In the genomic region with DNA sequence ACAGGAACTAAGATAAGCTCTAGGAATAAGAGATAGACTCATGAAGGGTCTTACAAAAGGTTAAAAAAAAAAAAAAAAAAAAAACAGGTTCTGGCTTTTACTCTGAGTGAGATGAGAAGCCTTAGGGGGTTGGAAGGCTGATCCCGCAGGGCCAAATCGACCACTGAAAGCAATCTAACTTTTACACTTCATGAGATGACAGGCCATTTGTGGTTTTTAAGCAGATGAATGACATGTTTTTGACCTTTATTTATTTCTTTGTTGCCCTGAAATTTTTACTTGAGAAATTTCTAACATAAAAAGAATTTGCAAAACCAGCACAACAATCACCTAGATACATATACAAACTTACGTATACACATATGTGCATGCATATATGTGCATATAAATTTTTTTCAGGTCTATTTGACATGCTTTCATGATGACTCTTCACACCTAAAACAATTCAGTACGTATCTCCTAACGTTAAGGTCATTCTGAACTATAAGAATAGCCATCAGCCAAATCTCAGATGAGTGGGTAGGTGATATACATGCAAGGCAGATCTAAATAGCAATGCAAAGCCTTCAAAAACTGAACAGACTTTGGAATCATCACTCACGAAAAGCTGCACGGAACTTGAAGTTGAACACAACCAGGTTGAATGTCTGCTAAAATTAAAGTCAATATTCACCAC, we compare ENCODE assay signal across 1 cellular context.
TF ChIP-seq lines count a peak whose summit lies in the region.

No MANE protein-coding gene starts in this region.

TF ChIP-seq in GM12878, 131 proteins besides CTCF, POLR2A, EP300 and RAD21:
- TF ChIP-seq RCOR1 (conservative IDR thresholded peaks at IDR 0.05; ENCODE audit: low read depth, low read length) (no peak), NBN (IDR thresholded peaks at IDR 0.05) (no peak), MYB (IDR thresholded peaks at IDR 0.05; ENCODE audit: borderline replicate concordance, low read depth, low read length) (no peak), MEF2A (IDR thresholded peaks at IDR 0.05; ENCODE audit: insufficient read depth, low read depth, low read length) (no peak), CREM (IDR thresholded peaks at IDR 0.05; ENCODE audit: low read depth) (no peak), ZNF384 (IDR thresholded peaks at IDR 0.05; ENCODE audit: borderline replicate concordance, low read depth, low read length) (peak; percentile 53; the same call in 1 of the 2 replicates), BCL11A (IDR thresholded peaks at IDR 0.05; ENCODE audit: low read depth, low read length) (peak; percentile 74; the same call in 1 of the 2 replicates), TCF3 (IDR thresholded peaks at IDR 0.05; ENCODE audit: borderline replicate concordance, insufficient read depth, low read depth, low read length) (no peak), RB1 (IDR thresholded peaks at IDR 0.05; ENCODE audit: borderline replicate concordance) (no peak), HDAC2 (IDR thresholded peaks at IDR 0.05) (no peak), CBX3 (IDR thresholded peaks at IDR 0.05; ENCODE audit: borderline replicate concordance, low read depth) (no peak), SUZ12 (IDR thresholded peaks at IDR 0.05; ENCODE audit: unreplicated experiment) (no peak), SREBF1 (IDR thresholded peaks at IDR 0.05; ENCODE audit: low read length) (no peak), SP1 (IDR thresholded peaks at IDR 0.05; ENCODE audit: low read depth, low read length) (no peak), PML (IDR thresholded peaks at IDR 0.05; ENCODE audit: low read length) (no peak), IRF4 (IDR thresholded peaks at IDR 0.05; ENCODE audit: low read depth, low read length) (no peak), GATAD2B (conservative IDR thresholded peaks at IDR 0.05; ENCODE audit: low read depth) (no peak), NFIC (IDR thresholded peaks at IDR 0.05; ENCODE audit: low read depth, low read length) (peak; percentile 62; the same call in 1 of the 2 replicates), PAX5 (IDR thresholded peaks at IDR 0.05; ENCODE audit: borderline replicate concordance, low read depth, low read length) (no peak), HDGF (IDR thresholded peaks at IDR 0.05) (no peak), MEF2B (IDR thresholded peaks at IDR 0.05; ENCODE audit: partially characterized antibody, poor library complexity, severe bottlenecking) (peak; percentile 51), DPF2 (IDR thresholded peaks at IDR 0.05) (0 out of 2 replicates have a peak, but pooled peaks have one; percentile 33), FOS (IDR thresholded peaks at IDR 0.05; ENCODE audit: borderline replicate concordance, extremely low read depth, insufficient read length) (no peak), RAD51 (IDR thresholded peaks at IDR 0.05) (no peak), JUND (IDR thresholded peaks at IDR 0.05; ENCODE audit: low read depth, low read length) (no peak), TCF12 (IDR thresholded peaks at IDR 0.05; ENCODE audit: low read depth, low read length) (no peak), STAT1 (conservative IDR thresholded peaks at IDR 0.05) (no peak), SMARCA5 (IDR thresholded peaks at IDR 0.05) (no peak), SIN3A (IDR thresholded peaks at IDR 0.05; ENCODE audit: low read depth, low read length) (no peak), KDM1A (IDR thresholded peaks at IDR 0.05; ENCODE audit: borderline replicate concordance) (no peak), RUNX3 (IDR thresholded peaks at IDR 0.05; ENCODE audit: low read length) (peak; percentile 92), ESRRA (IDR thresholded peaks at IDR 0.05; ENCODE audit: low read length) (no peak), NFYA (IDR thresholded peaks at IDR 0.05; ENCODE audit: borderline replicate concordance, low read depth, low read length) (no peak), ETV6 (conservative IDR thresholded peaks at IDR 0.05 in 1 of 2, IDR thresholded peaks at IDR 0.05 in 1 of 2; ENCODE audit: borderline replicate concordance in 1 of 2, low read depth in 1 of 2) (no peak), YY1 (IDR thresholded peaks at IDR 0.05; ENCODE audit: low read depth, low read length) (no peak), JUNB (IDR thresholded peaks at IDR 0.05) (peak; percentile 35; the same call in 1 of the 2 replicates), SRF (IDR thresholded peaks at IDR 0.05; ENCODE audit: low read depth in 2 of 2, low read length in 2 of 2) (no peak), MTA2 (IDR thresholded peaks at IDR 0.05; ENCODE audit: low read depth) (peak; percentile 48; the same call in 1 of the 2 replicates), CREB1 (IDR thresholded peaks at IDR 0.05; ENCODE audit: low read depth) (no peak), ATF7 (IDR thresholded peaks at IDR 0.05; ENCODE audit: low read depth) (no peak), SUPT20H (IDR thresholded peaks at IDR 0.05; ENCODE audit: borderline replicate concordance, control insufficient read depth, low read depth, low read length) (no peak), CBFB (IDR thresholded peaks at IDR 0.05; ENCODE audit: low read depth) (peak; percentile 54; the same call in 1 of the 2 replicates), NR2F1 (conservative IDR thresholded peaks at IDR 0.05) (peak; percentile 87)
- TF ChIP-seq, protein P1, sequence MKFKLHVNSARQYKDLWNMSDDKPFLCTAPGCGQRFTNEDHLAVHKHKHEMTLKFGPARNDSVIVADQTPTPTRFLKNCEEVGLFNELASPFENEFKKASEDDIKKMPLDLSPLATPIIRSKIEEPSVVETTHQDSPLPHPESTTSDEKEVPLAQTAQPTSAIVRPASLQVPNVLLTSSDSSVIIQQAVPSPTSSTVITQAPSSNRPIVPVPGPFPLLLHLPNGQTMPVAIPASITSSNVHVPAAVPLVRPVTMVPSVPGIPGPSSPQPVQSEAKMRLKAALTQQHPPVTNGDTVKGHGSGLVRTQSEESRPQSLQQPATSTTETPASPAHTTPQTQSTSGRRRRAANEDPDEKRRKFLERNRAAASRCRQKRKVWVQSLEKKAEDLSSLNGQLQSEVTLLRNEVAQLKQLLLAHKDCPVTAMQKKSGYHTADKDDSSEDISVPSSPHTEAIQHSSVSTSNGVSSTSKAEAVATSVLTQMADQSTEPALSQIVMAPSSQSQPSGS (IDR thresholded peaks at IDR 0.05; ENCODE audit: low read length), result peak; percentile 31; the same call in 1 of the 2 replicates
- TF ChIP-seq, protein P2, sequence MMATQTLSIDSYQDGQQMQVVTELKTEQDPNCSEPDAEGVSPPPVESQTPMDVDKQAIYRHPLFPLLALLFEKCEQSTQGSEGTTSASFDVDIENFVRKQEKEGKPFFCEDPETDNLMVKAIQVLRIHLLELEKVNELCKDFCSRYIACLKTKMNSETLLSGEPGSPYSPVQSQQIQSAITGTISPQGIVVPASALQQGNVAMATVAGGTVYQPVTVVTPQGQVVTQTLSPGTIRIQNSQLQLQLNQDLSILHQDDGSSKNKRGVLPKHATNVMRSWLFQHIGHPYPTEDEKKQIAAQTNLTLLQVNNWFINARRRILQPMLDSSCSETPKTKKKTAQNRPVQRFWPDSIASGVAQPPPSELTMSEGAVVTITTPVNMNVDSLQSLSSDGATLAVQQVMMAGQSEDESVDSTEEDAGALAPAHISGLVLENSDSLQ (IDR thresholded peaks at IDR 0.05), result peak; percentile 66
- TF ChIP-seq, protein P3, sequence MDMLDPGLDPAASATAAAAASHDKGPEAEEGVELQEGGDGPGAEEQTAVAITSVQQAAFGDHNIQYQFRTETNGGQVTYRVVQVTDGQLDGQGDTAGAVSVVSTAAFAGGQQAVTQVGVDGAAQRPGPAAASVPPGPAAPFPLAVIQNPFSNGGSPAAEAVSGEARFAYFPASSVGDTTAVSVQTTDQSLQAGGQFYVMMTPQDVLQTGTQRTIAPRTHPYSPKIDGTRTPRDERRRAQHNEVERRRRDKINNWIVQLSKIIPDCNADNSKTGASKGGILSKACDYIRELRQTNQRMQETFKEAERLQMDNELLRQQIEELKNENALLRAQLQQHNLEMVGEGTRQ (IDR thresholded peaks at IDR 0.05; ENCODE audit: borderline replicate concordance, low read depth, low read length), result no peak
- TF ChIP-seq, protein P4, sequence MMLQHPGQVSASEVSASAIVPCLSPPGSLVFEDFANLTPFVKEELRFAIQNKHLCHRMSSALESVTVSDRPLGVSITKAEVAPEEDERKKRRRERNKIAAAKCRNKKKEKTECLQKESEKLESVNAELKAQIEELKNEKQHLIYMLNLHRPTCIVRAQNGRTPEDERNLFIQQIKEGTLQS (IDR thresholded peaks at IDR 0.05; ENCODE audit: borderline replicate concordance, extremely low read depth, low read depth, low read length), result no peak
- TF ChIP-seq, protein P5, sequence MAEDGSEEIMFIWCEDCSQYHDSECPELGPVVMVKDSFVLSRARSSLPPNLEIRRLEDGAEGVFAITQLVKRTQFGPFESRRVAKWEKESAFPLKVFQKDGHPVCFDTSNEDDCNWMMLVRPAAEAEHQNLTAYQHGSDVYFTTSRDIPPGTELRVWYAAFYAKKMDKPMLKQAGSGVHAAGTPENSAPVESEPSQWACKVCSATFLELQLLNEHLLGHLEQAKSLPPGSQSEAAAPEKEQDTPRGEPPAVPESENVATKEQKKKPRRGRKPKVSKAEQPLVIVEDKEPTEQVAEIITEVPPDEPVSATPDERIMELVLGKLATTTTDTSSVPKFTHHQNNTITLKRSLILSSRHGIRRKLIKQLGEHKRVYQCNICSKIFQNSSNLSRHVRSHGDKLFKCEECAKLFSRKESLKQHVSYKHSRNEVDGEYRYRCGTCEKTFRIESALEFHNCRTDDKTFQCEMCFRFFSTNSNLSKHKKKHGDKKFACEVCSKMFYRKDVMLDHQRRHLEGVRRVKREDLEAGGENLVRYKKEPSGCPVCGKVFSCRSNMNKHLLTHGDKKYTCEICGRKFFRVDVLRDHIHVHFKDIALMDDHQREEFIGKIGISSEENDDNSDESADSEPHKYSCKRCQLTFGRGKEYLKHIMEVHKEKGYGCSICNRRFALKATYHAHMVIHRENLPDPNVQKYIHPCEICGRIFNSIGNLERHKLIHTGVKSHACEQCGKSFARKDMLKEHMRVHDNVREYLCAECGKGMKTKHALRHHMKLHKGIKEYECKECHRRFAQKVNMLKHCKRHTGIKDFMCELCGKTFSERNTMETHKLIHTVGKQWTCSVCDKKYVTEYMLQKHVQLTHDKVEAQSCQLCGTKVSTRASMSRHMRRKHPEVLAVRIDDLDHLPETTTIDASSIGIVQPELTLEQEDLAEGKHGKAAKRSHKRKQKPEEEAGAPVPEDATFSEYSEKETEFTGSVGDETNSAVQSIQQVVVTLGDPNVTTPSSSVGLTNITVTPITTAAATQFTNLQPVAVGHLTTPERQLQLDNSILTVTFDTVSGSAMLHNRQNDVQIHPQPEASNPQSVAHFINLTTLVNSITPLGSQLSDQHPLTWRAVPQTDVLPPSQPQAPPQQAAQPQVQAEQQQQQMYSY (CRISPR knock-in tag; IDR thresholded peaks at IDR 0.05), result no peak
- TF ChIP-seq, protein P6, sequence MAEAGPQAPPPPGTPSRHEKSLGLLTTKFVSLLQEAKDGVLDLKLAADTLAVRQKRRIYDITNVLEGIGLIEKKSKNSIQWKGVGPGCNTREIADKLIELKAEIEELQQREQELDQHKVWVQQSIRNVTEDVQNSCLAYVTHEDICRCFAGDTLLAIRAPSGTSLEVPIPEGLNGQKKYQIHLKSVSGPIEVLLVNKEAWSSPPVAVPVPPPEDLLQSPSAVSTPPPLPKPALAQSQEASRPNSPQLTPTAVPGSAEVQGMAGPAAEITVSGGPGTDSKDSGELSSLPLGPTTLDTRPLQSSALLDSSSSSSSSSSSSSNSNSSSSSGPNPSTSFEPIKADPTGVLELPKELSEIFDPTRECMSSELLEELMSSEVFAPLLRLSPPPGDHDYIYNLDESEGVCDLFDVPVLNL (IDR thresholded peaks at IDR 0.05; ENCODE audit: low read depth, low read length), result no peak
- TF ChIP-seq, protein P7, sequence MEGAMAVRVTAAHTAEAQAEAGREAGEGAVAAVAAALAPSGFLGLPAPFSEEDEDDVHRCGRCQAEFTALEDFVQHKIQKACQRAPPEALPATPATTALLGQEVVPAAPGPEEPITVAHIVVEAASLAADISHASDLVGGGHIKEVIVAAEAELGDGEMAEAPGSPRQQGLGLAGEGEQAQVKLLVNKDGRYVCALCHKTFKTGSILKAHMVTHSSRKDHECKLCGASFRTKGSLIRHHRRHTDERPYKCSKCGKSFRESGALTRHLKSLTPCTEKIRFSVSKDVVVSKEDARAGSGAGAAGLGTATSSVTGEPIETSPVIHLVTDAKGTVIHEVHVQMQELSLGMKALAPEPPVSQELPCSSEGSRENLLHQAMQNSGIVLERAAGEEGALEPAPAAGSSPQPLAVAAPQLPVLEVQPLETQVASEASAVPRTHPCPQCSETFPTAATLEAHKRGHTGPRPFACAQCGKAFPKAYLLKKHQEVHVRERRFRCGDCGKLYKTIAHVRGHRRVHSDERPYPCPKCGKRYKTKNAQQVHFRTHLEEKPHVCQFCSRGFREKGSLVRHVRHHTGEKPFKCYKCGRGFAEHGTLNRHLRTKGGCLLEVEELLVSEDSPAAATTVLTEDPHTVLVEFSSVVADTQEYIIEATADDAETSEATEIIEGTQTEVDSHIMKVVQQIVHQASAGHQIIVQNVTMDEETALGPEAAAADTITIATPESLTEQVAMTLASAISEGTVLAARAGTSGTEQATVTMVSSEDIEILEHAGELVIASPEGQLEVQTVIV (IDR thresholded peaks at IDR 0.05; ENCODE audit: borderline replicate concordance, partially characterized antibody), result no peak
- TF ChIP-seq, protein P8, sequence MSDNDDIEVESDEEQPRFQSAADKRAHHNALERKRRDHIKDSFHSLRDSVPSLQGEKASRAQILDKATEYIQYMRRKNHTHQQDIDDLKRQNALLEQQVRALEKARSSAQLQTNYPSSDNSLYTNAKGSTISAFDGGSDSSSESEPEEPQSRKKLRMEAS (IDR thresholded peaks at IDR 0.05; ENCODE audit: low read depth, low read length), result no peak
